1 cellular context compared by ENCODE assay signal in the genomic region with DNA sequence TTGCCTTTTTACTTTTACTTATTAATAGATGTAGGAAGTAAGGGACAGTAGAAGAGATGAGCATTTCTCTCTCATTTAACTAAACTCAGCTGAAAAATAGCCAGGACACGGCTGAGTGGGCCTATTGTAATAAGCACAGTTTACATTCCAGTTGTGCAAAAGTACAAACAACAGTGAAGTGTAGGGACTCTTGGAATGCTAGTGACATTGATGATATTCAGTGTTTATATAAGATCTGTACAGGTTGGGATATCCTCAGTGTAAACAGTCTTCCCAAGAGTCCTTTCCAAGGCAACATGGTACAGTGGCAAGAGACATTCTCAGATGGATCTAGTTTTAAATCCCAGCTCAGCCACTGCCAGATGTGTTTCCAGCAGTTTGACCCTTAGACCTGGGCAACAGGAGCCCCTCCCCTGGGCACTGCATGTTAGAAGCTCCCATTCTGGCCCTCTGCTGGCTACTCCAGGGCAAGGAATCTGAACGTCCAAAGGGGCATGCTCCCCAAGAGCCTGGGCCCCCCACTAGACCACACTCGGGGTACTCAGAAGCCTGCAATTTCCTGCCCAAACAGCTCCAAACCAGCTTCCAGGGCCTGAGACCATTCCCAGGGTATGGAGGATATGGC.
A peak's percentile ranks its signal among the peaks of the same experiment; 100 is the strongest.
TF ChIP-seq lines count a peak whose summit lies in the region.

No MANE protein-coding gene starts in this region.

TF ChIP-seq in HepG2, 621 proteins besides CTCF, POLR2A, EP300 and RAD21 (continued from another document):
- TF ChIP-seq HNF4G (IDR thresholded peaks at IDR 0.05; ENCODE audit: borderline replicate concordance, low read depth, low read length) (peak; percentile 52), HNF4G (CRISPR knock-in tag; IDR thresholded peaks at IDR 0.05; ENCODE audit: borderline replicate concordance, low read depth) (no peak), JUND (CRISPR knock-in tag; IDR thresholded peaks at IDR 0.05) (no peak), ZNF83 (CRISPR knock-in tag; IDR thresholded peaks at IDR 0.05; ENCODE audit: borderline replicate concordance) (no peak)
